ENCODE assay signal across 1 cellular context in genomic region chr1:107681001-107681479, GRCh38.
TF ChIP-seq lines count a peak whose summit lies in the region.

No MANE protein-coding gene starts in this region.

TF ChIP-seq in HepG2, 621 proteins besides CTCF, POLR2A, EP300 and RAD21 (continued from another document and continues in another):
- TF ChIP-seq ZNF574 (CRISPR knock-in tag; IDR thresholded peaks at IDR 0.05) (no peak), ZBTB10 (CRISPR knock-in tag; IDR thresholded peaks at IDR 0.05; ENCODE audit: borderline replicate concordance) (no peak), PITX1 (CRISPR knock-in tag; IDR thresholded peaks at IDR 0.05) (peak; percentile 83), ZGPAT (CRISPR knock-in tag; IDR thresholded peaks at IDR 0.05) (peak; percentile 74), ZNF260 (CRISPR knock-in tag; IDR thresholded peaks at IDR 0.05; ENCODE audit: borderline replicate concordance, low read depth) (no peak), AHDC1 (CRISPR knock-in tag; IDR thresholded peaks at IDR 0.05; ENCODE audit: borderline replicate concordance) (peak; percentile 58; the same call in 1 of the 2 replicates), ZNF720 (CRISPR knock-in tag; IDR thresholded peaks at IDR 0.05) (no peak), GPBP1L1 (CRISPR knock-in tag; IDR thresholded peaks at IDR 0.05) (no peak), TOPORS (CRISPR knock-in tag; IDR thresholded peaks at IDR 0.05) (no peak), CREB1 (IDR thresholded peaks at IDR 0.05) (no peak), CREB1 (CRISPR knock-in tag; IDR thresholded peaks at IDR 0.05) (peak; percentile 53), KLF13 (CRISPR knock-in tag; IDR thresholded peaks at IDR 0.05) (no peak), MYPOP (CRISPR knock-in tag; IDR thresholded peaks at IDR 0.05) (no peak), MEF2D (CRISPR knock-in tag; IDR thresholded peaks at IDR 0.05) (no peak), TCF7 (IDR thresholded peaks at IDR 0.05; ENCODE audit: low read depth) (peak; percentile 96), NR2F6 (IDR thresholded peaks at IDR 0.05) (peak; percentile 88), NR2F6 (CRISPR knock-in tag; IDR thresholded peaks at IDR 0.05) (peak; percentile 66), MAX (IDR thresholded peaks at IDR 0.05) (0 out of 2 replicates have a peak, but pooled peaks have one; percentile 19), ZNF704 (CRISPR knock-in tag; IDR thresholded peaks at IDR 0.05; ENCODE audit: borderline replicate concordance) (no peak), ZNF101 (CRISPR knock-in tag; IDR thresholded peaks at IDR 0.05; ENCODE audit: borderline replicate concordance, low read depth) (no peak), RXRA (CRISPR knock-in tag; IDR thresholded peaks at IDR 0.05) (no peak), ZNF740 (CRISPR knock-in tag; IDR thresholded peaks at IDR 0.05) (no peak), MLX (CRISPR knock-in tag; IDR thresholded peaks at IDR 0.05) (0 out of 2 replicates have a peak, but pooled peaks have one; percentile 17), TAF1 (CRISPR knock-in tag; IDR thresholded peaks at IDR 0.05) (no peak; the same call in 1 of the 2 replicates), U2AF2 (IDR thresholded peaks at IDR 0.05; ENCODE audit: low read depth, low read length) (no peak), KDM6A (CRISPR knock-in tag; IDR thresholded peaks at IDR 0.05; ENCODE audit: low read depth) (peak; percentile 54), FOXP4 (CRISPR knock-in tag; IDR thresholded peaks at IDR 0.05) (peak; percentile 67; the same call in 1 of the 2 replicates), NRL (CRISPR knock-in tag; IDR thresholded peaks at IDR 0.05; ENCODE audit: borderline replicate concordance) (no peak), ZMYM4 (CRISPR knock-in tag; IDR thresholded peaks at IDR 0.05) (peak; percentile 56; the same call in 1 of the 2 replicates), RFX1 (IDR thresholded peaks at IDR 0.05) (no peak), ZFP1 (CRISPR knock-in tag; IDR thresholded peaks at IDR 0.05) (no peak), ZNF788 (CRISPR knock-in tag; IDR thresholded peaks at IDR 0.05; ENCODE audit: borderline replicate concordance) (no peak), ZNF235 (CRISPR knock-in tag; IDR thresholded peaks at IDR 0.05; ENCODE audit: borderline replicate concordance) (no peak), HDAC2 (CRISPR knock-in tag; IDR thresholded peaks at IDR 0.05) (peak; percentile 76), HIC2 (CRISPR knock-in tag; IDR thresholded peaks at IDR 0.05; ENCODE audit: low read depth) (no peak), MXD3 (CRISPR knock-in tag; IDR thresholded peaks at IDR 0.05) (no peak)
